Comparison of ENCODE assay signal across 15 cellular contexts in genomic region chr19:49807174-49807830, GRCh38. TPM values are rescaled to one million over a fixed set of nuclear protein-coding genes. Genes with fewer than 3 reads are reported as not detected.
DNase-seq lines count a peak whose midpoint lies in the region; ATAC-seq and TF ChIP-seq lines count a peak whose summit lies in the region.
"Had no signal": no experiment of that assay in that cellular context is flagged by ENCODE, and none has a peak within 500 bp of the region (broad histone marks: within the 10 kb centered on the region; RNA-seq: fewer than 3 reads in every experiment).

No MANE protein-coding gene starts in this region.

- no peaks in the 10 kb centered on the region for H4K20me1 ChIP-seq in SU-DHL-6 (ENCODE audit: low read depth, low read length)

- H3K4me3 Mint-ChIP-seq in CD14-positive monocyte = no peak overlapping the region
- H3K4me3 Mint-ChIP-seq in activated T-helper 2 cell treated with anti-CD3 and anti-CD28 coated beads, Interferon-gamma antibody, Interleukin-2, Interleukin-4, amounts not matched to agents 10 μg/mL and 5 μg/mL and 100 μg/mL, durations not matched to agents 14 hours and 24 hours and 36 hours (ENCODE audit: low read depth) = no peak overlapping the region

- no peaks in the 10 kb centered on the region for H3K9me3 Mint-ChIP-seq in CD14-positive monocyte
- H3K9me3 Mint-ChIP-seq in activated T-helper 2 cell treated with anti-CD3 and anti-CD28 coated beads, Interferon-gamma antibody, Interleukin-2, Interleukin-4, amounts not matched to agents 10 μg/mL and 5 μg/mL and 100 μg/mL, durations not matched to agents 14 hours and 24 hours and 36 hours = no peaks in the 10 kb centered on the region

- 0 out of 2 replicates have a peak, but pooled peaks cover 6% of the 10 kb centered on the region for H3F3A ChIP-seq in SU-DHL-6 (ENCODE audit: insufficient read depth)

- H3K27me3 ChIP-seq in H7 (ENCODE audit: control insufficient read depth, insufficient read depth, low read length) (no peaks in the 10 kb centered on the region; the same call in 1 of the 2 replicates), SU-DHL-6 (ENCODE audit: low read length) (no peaks in the 10 kb centered on the region)

- peaks cover 37 to 44% of the 10 kb centered on the region in 2 donors for H3K36me3 Mint-ChIP-seq in CD14-positive monocyte
- peaks cover 22% of the 10 kb centered on the region for H3K36me3 Mint-ChIP-seq in activated T-helper 2 cell treated with anti-CD3 and anti-CD28 coated beads, Interferon-gamma antibody, Interleukin-2, Interleukin-4, amounts not matched to agents 10 μg/mL and 5 μg/mL and 100 μg/mL, durations not matched to agents 14 hours and 24 hours and 36 hours (ENCODE audit: low read depth)

- H3K36me3 ChIP-seq in H7 (replicated peaks; ENCODE audit: control insufficient read depth, insufficient read depth, low read length) (peaks cover 9% of the 10 kb centered on the region), SU-DHL-6 (ENCODE audit: low read length) (no peaks in the 10 kb centered on the region)

- H3K4me2 ChIP-seq in SU-DHL-6 (ENCODE audit: low read depth, low read length, poor library complexity, severe bottlenecking) = no peak overlapping the region

- H3K4me3 ChIP-seq in H7 (ENCODE audit: insufficient read depth, low read depth, low read length) (no peak overlapping the region), SU-DHL-6 (ENCODE audit: insufficient read depth, low read length, poor library complexity, severe bottlenecking) (no peak overlapping the region)

- H3K9ac ChIP-seq in SU-DHL-6 (ENCODE audit: low read length) = no peak overlapping the region

- H3K79me2 ChIP-seq in SU-DHL-6 (ENCODE audit: insufficient read depth, low read length) = no peaks in the 10 kb centered on the region

- H3K9me3 ChIP-seq in SU-DHL-6 (ENCODE audit: insufficient read depth, low read length) = no peaks in the 10 kb centered on the region

- DNase-seq in CD14-positive monocyte (ENCODE audit: low spot score) = no peak
- peak; percentile 29 for DNase-seq in H7
- peak; percentile 31 for DNase-seq in medulla oblongata (ENCODE audit: extremely low spot score)
- no peak for DNase-seq in COLO829 (ENCODE audit: low spot score)
- DNase-seq in activated T-helper 2 cell treated with anti-CD3 and anti-CD28 coated beads, Interferon-gamma antibody, Interleukin-2, Interleukin-4, amounts not matched to agents 10 μg/mL and 5 μg/mL and 100 μg/mL, durations not matched to agents 14 hours and 24 hours and 36 hours (ENCODE audit: low spot score) = no peak
- DNase-seq: activated CD4-positive, CD25-positive, alpha-beta regulatory T cell; activated gamma-delta T cell; caudate nucleus; NCI-H1930; retina; stimulated activated CD4-positive, alpha-beta T cell treated with anti-CD3 and anti-CD28 coated beads, Interleukin-2, amount 100 ng/mL, for 48 hours had no signal

- intact Hi-C loops in CD14-positive monocyte (cut with micrococcal nuclease) = loop anchor here in 1 of 2 donors (5.0 kb wide), 1 partner anchor 40 kb away; the partner anchor contains the start of gene AP2A1
- intact Hi-C loops in activated T-helper 2 cell treated with anti-CD3 and anti-CD28 coated beads, Interferon-gamma antibody, Interleukin-2, Interleukin-4, amounts not matched to agents 10 μg/mL and 5 μg/mL and 100 μg/mL, durations not matched to agents 14 hours and 24 hours and 36 hours (cut with micrococcal nuclease) = no loop called here

- H3K9me2 ChIP-seq in SU-DHL-6 (replicated peaks; ENCODE audit: insufficient read depth, low read length) = no peaks in the 10 kb centered on the region

- H2AFZ ChIP-seq in SU-DHL-6 (ENCODE audit: low read depth, low read length, severe bottlenecking) = no peak overlapping the region

- TF ChIP-seq CTCF in CD14-positive monocyte (IDR thresholded peaks at IDR 0.05) (no peak), SU-DHL-6 (IDR thresholded peaks at IDR 0.05; ENCODE audit: insufficient read depth, low read length, poor library complexity, severe bottlenecking) (no peak)

- H3K4me1 Mint-ChIP-seq in CD14-positive monocyte = peaks cover 33% of the 10 kb centered on the region
- peaks cover 15% of the 10 kb centered on the region for H3K4me1 Mint-ChIP-seq in activated T-helper 2 cell treated with anti-CD3 and anti-CD28 coated beads, Interferon-gamma antibody, Interleukin-2, Interleukin-4, amounts not matched to agents 10 μg/mL and 5 μg/mL and 100 μg/mL, durations not matched to agents 14 hours and 24 hours and 36 hours (ENCODE audit: low read depth)

- ATAC-seq in HG02763 (IDR thresholded peaks at IDR 0.05; ENCODE audit: unreplicated experiment) (no peak), GM21360 (IDR thresholded peaks at IDR 0.05; ENCODE audit: unreplicated experiment) (no peak)

- peak overlapping the region; percentile 71 to 93 (median 87) for H3K27ac Mint-ChIP-seq in CD14-positive monocyte
- H3K27ac Mint-ChIP-seq in activated T-helper 2 cell treated with anti-CD3 and anti-CD28 coated beads, Interferon-gamma antibody, Interleukin-2, Interleukin-4, amounts not matched to agents 10 μg/mL and 5 μg/mL and 100 μg/mL, durations not matched to agents 14 hours and 24 hours and 36 hours = no peak overlapping the region

- H3K27me3 Mint-ChIP-seq in CD14-positive monocyte (ENCODE audit: low read depth in 3 of 3) = peaks cover 0 to 4% (median 0%) of the 10 kb centered on the region in 3 donors
- no peaks in the 10 kb centered on the region for H3K27me3 Mint-ChIP-seq in activated T-helper 2 cell treated with anti-CD3 and anti-CD28 coated beads, Interferon-gamma antibody, Interleukin-2, Interleukin-4, amounts not matched to agents 10 μg/mL and 5 μg/mL and 100 μg/mL, durations not matched to agents 14 hours and 24 hours and 36 hours (ENCODE audit: low read depth)

- H3K27ac ChIP-seq in SU-DHL-6 (ENCODE audit: low read depth, low read length) = peak overlapping the region; percentile 20; the same call in 1 of the 2 replicates

RNA-seq across cellular contexts. Expression of gene FUZ, which starts 5.8 kb away (rescaled TPM):
- 1 to 10 TPM; 5.3 TPM for polyA plus RNA-seq in CD14-positive monocyte
- total RNA-seq in H7 (2014; rRNA removed; shearing (Covaris generic)) = 48.5 and 49.5 TPM in 2 replicates
- total RNA-seq in activated T-helper 2 cell treated with anti-CD3 and anti-CD28 coated beads, Interferon-gamma antibody, Interleukin-2, Interleukin-4, amounts not matched to agents 10 μg/mL and 5 μg/mL and 100 μg/mL, durations not matched to agents 14 hours and 24 hours and 36 hours = 13.0 and 13.6 TPM in 2 replicates

RNA-seq across cellular contexts. Expression of gene MED25, which starts 10.8 kb away (rescaled TPM):
- 10 to 100 TPM; 13.9 to 18.5 TPM for polyA plus RNA-seq in CD14-positive monocyte
- 49.3 and 53.5 TPM in 2 replicates for total RNA-seq in H7 (2014; rRNA removed; shearing (Covaris generic))
- total RNA-seq in activated T-helper 2 cell treated with anti-CD3 and anti-CD28 coated beads, Interferon-gamma antibody, Interleukin-2, Interleukin-4, amounts not matched to agents 10 μg/mL and 5 μg/mL and 100 μg/mL, durations not matched to agents 14 hours and 24 hours and 36 hours = 44.0 and 49.6 TPM in 2 replicates

RNA-seq across cellular contexts. Expression of gene AP2A1, which starts 40.5 kb away (rescaled TPM):
- 10 to 100 TPM; 12.1 to 15.1 TPM for polyA plus RNA-seq in CD14-positive monocyte
- 208 and 249 TPM in 2 replicates for total RNA-seq in H7 (2014; rRNA removed; shearing (Covaris generic))
- total RNA-seq in activated T-helper 2 cell treated with anti-CD3 and anti-CD28 coated beads, Interferon-gamma antibody, Interleukin-2, Interleukin-4, amounts not matched to agents 10 μg/mL and 5 μg/mL and 100 μg/mL, durations not matched to agents 14 hours and 24 hours and 36 hours = 61.9 and 65.4 TPM in 2 replicates

RNA-seq across cellular contexts. Expression of gene PTOV1, which starts 43.7 kb away (rescaled TPM):
- polyA plus RNA-seq in CD14-positive monocyte = 10 to 100 TPM; 18.3 to 31.2 TPM
- 205 and 219 TPM in 2 replicates for total RNA-seq in H7 (2014; rRNA removed; shearing (Covaris generic))
- total RNA-seq in activated T-helper 2 cell treated with anti-CD3 and anti-CD28 coated beads, Interferon-gamma antibody, Interleukin-2, Interleukin-4, amounts not matched to agents 10 μg/mL and 5 μg/mL and 100 μg/mL, durations not matched to agents 14 hours and 24 hours and 36 hours = 127 and 134 TPM in 2 replicates

RNA-seq across cellular contexts. Expression of gene TSKS, which starts 44.2 kb away (rescaled TPM):
- polyA plus RNA-seq in CD14-positive monocyte = under 1 TPM; 0.37 to 0.51 TPM
- 0.24 and 0.52 TPM in 2 replicates for total RNA-seq in H7 (2014; rRNA removed; shearing (Covaris generic))
- total RNA-seq in activated T-helper 2 cell treated with anti-CD3 and anti-CD28 coated beads, Interferon-gamma antibody, Interleukin-2, Interleukin-4, amounts not matched to agents 10 μg/mL and 5 μg/mL and 100 μg/mL, durations not matched to agents 14 hours and 24 hours and 36 hours = 2.0 and 2.3 TPM in 2 replicates
- total RNA-seq: H1 had no signal

Comparison
In these comparisons a context has a peak if more than half of its experiments do, and no peak if none do; other contexts are left out.
1. DNase-seq: peak in H7 (single experiment) and medulla oblongata (single experiment); none in CD14-positive monocyte (single experiment), COLO829 (single experiment) and activated T-helper 2 cell treated with anti-CD3 and anti-CD28 coated beads, Interferon-gamma antibody, Interleukin-2, Interleukin-4, amounts not matched to agents 10 μg/mL and 5 μg/mL and 100 μg/mL, durations not matched to agents 14 hours and 24 hours and 36 hours (single experiment).